In the genomic region with DNA sequence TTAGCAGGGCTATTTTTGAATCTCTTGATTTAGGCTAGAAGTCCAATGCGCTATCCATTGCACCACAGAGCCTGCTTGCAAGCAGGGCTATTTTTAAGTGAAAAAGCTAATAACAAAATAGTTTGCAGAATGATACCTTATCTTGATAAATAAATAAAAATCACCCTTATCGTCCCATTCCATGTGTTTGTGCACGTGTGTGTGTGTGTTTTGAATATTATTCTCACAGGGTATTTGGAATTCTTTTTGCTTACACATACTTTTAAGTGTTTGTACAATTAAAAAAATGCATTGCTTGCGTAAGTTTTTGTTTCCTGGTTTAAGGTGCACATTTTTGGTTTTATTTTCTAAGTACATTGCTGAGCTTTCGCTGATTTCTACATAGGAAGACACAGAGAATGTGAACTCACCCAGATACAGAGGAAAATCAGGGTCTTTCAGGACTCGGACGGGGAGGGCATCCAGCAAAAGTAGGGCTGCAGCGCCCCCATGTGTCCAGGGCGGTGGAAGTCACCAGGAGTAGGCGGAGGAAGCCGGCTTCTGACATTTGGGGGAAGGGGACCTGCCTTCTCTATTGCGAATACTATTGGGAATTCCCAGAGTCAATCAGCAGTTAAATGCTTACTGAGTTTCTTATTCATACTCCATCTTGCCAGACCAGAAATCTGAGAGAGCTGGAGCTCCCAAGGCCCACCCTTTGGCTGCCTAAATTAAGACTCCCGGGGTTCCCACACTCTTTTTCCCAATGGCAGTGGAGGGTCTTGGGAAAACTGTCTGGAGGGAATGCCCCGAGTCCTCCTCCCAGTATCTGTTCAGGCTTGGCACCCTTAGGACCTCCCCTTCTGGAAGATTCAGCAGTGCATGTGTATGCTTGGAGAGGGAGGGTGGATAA, we compare ENCODE assay signal across 8 cellular contexts. TPM values are rescaled to one million over a fixed set of nuclear protein-coding genes. Genes with fewer than 3 reads are reported as not detected.
A peak's percentile ranks its signal among the peaks of the same experiment; 100 is the strongest.
DNase-seq lines count a peak whose midpoint lies in the region; ATAC-seq, FAIRE-seq and TF ChIP-seq lines count a peak whose summit lies in the region.

No MANE protein-coding gene starts in this region.

- H3K9me3 Mint-ChIP-seq in activated CD8-positive, alpha-beta memory T cell treated with anti-CD3 and anti-CD28 coated beads, Interleukin-2, amount 10 ng/mL, durations not matched to agents 7 days and 5 days (ENCODE audit: low read depth), result no peaks in the 10 kb centered on the region

- no peak for TF ChIP-seq POLR2A in H1 (IDR thresholded peaks at IDR 0.05; ENCODE audit: control extremely low read depth in 1 of 2, low read depth in 2 of 2, low read length in 2 of 2)

- CTCF ChIA-PET in activated CD8-positive, alpha-beta memory T cell treated with anti-CD3 and anti-CD28 coated beads, Interleukin-2, amount 10 ng/mL, durations not matched to agents 7 days and 5 days (lab: Charles Lee), result interaction anchor here (0.7 to 11.0 kb wide), 26 partner anchors 12 to 879 kb away, joined by 3 to 73 read pairs (median 3); partner anchors contain the start of gene SLC1A2
- CTCF ChIA-PET in H1 (lab: Charles Lee; ENCODE audit: partially characterized antibody), result interaction anchor here (0.5 to 4.8 kb wide), 42 partner anchors 11 to 880 kb away, joined by 3 to 31 read pairs (median 4); partner anchors contain the start of gene SLC1A2

- no peak overlapping the region for H3K4ac ChIP-seq in H1 (replicated peaks; ENCODE audit: insufficient read length, low read depth, low read length)

- H2BK12ac ChIP-seq in H1 (ENCODE audit: low read depth, low read length), result no peak overlapping the region

- peak; percentile 99 to 100 for TF ChIP-seq RAD21 in H1 (IDR thresholded peaks at IDR 0.05 in 1 of 2, conservative IDR thresholded peaks at IDR 0.05 in 1 of 2; ENCODE audit: low read depth in 2 of 2, low read length in 2 of 2)

- no peak overlapping the region for H2BK20ac ChIP-seq in H1 (ENCODE audit: low read length)

- H3K56ac ChIP-seq in H1 (replicated peaks; ENCODE audit: insufficient read length, low read depth, low read length), result no peak overlapping the region

- H3K36me3 ChIP-seq in H1 (ENCODE audit: control insufficient read depth in 2 of 4, insufficient read depth in 4 of 4, low read length in 3 of 4), result no peaks in the 10 kb centered on the region

- peak; percentile 80 to 91 (median 91) for TF ChIP-seq CTCF in H1 (IDR thresholded peaks at IDR 0.05; ENCODE audit: control extremely low read depth in 1 of 3, insufficient read depth in 1 of 3, low read depth in 1 of 3, low read length in 3 of 3)

- 39% methylated on average over 14 of the region's 14 CpGs; no CpG with 5 or more reads in 1 of the 2 experiments for WGBS in H1 (ENCODE audit: extremely low coverage in 1 of 2, insufficient coverage in 1 of 2, insufficient read length in 1 of 2, insufficient replicate concordance in 2 of 2, low coverage in 1 of 2, low lambda C conversion rate in 2 of 2, missing lambda C conversion rate in 1 of 2), 2 experiments

- H2BK5ac ChIP-seq in H1 (ENCODE audit: low read depth, low read length), result no peak overlapping the region

- H4K8ac ChIP-seq in H1 (ENCODE audit: extremely low read depth, insufficient read depth, low read length), result no peak overlapping the region

- H4K20me1 ChIP-seq in H1 (replicated peaks in 1 of 2; ENCODE audit: control insufficient read depth in 1 of 2, insufficient read depth in 2 of 2, low read length in 2 of 2), result no peaks in the 10 kb centered on the region

- H3K9me3 ChIP-seq in H1 (ENCODE audit: insufficient read depth in 2 of 2, low read depth in 1 of 2, low read length in 1 of 2), result no peaks in the 10 kb centered on the region

- H3K23ac ChIP-seq in H1 (ENCODE audit: insufficient read length), result no peak overlapping the region

- no peak overlapping the region for H3K14ac ChIP-seq in H1 (ENCODE audit: insufficient read length)

- no peak overlapping the region for H4K91ac ChIP-seq in H1 (replicated peaks; ENCODE audit: insufficient read length, low read length)

- no peaks in the 10 kb centered on the region for H3K23me2 ChIP-seq in H1 (ENCODE audit: low read depth, low read length)

- FAIRE-seq in H1 (lab: Jason Lieb, UNC), result peak; percentile 66

- no peak overlapping the region for H3K18ac ChIP-seq in H1 (ENCODE audit: extremely low read depth, low read length)

- H3K27me3 Mint-ChIP-seq in activated CD8-positive, alpha-beta memory T cell treated with anti-CD3 and anti-CD28 coated beads, Interleukin-2, amount 10 ng/mL, durations not matched to agents 7 days and 5 days, result peaks cover 25% of the 10 kb centered on the region

- no peak for TF ChIP-seq EP300 in H1 (IDR thresholded peaks at IDR 0.05; ENCODE audit: borderline replicate concordance in 1 of 2, low read depth in 2 of 2, low read length in 2 of 2)

- H3K27ac Mint-ChIP-seq in activated CD8-positive, alpha-beta memory T cell treated with anti-CD3 and anti-CD28 coated beads, Interleukin-2, amount 10 ng/mL, durations not matched to agents 7 days and 5 days, result no peak overlapping the region

- no peak overlapping the region for H3K27ac ChIP-seq in H1 (ENCODE audit: low read depth, low read length)

- H3K36me3 Mint-ChIP-seq in activated CD8-positive, alpha-beta memory T cell treated with anti-CD3 and anti-CD28 coated beads, Interleukin-2, amount 10 ng/mL, durations not matched to agents 7 days and 5 days, result no peaks in the 10 kb centered on the region

- H3K79me2 ChIP-seq in H1 (ENCODE audit: control insufficient read depth in 1 of 2, insufficient read depth in 2 of 2, low read length in 2 of 2), result no peaks in the 10 kb centered on the region

- H3K4me3 Mint-ChIP-seq in activated CD8-positive, alpha-beta memory T cell treated with anti-CD3 and anti-CD28 coated beads, Interleukin-2, amount 10 ng/mL, durations not matched to agents 7 days and 5 days, result no peak overlapping the region

- peak overlapping the region in 1 of 2 experiments; percentile 40; a peak in 1 of 4 replicates for H3K4me2 ChIP-seq in H1 (ENCODE audit: insufficient read depth in 1 of 2, low read depth in 2 of 2, low read length in 2 of 2)

- no peak overlapping the region for H3K9ac ChIP-seq in H1 (replicated peaks in 1 of 4; ENCODE audit: extremely low read depth in 1 of 4, low read depth in 3 of 4, low read length in 3 of 4)

- no peak overlapping the region for H2BK120ac ChIP-seq in H1 (replicated peaks; ENCODE audit: low read depth, low read length)

- H4K5ac ChIP-seq in H1 (ENCODE audit: insufficient read length, low read depth, low read length), result no peak overlapping the region

- H3K79me1 ChIP-seq in H1 (ENCODE audit: low read depth, low read length), result no peaks in the 10 kb centered on the region

- H2AFZ ChIP-seq in H1 (ENCODE audit: low read length), result peak overlapping the region; percentile 80

- H2BK15ac ChIP-seq in H1 (ENCODE audit: low read length), result no peak overlapping the region

- ATAC-seq in HG03432 (IDR thresholded peaks at IDR 0.05; ENCODE audit: unreplicated experiment), result peak; percentile 64
- ATAC-seq in activated CD8-positive, alpha-beta memory T cell treated with anti-CD3 and anti-CD28 coated beads, Interleukin-2, amount 10 ng/mL, durations not matched to agents 7 days and 5 days, result peak; percentile 62

- H2AK5ac ChIP-seq in H1 (ENCODE audit: low read depth, low read length), result no peak overlapping the region

- peaks cover 20% of the 10 kb centered on the region for H3K4me1 Mint-ChIP-seq in activated CD8-positive, alpha-beta memory T cell treated with anti-CD3 and anti-CD28 coated beads, Interleukin-2, amount 10 ng/mL, durations not matched to agents 7 days and 5 days

- no peaks in the 10 kb centered on the region; a peak in 2 of 7 replicates for H3K27me3 ChIP-seq in H1 (replicated peaks in 1 of 4; ENCODE audit: control insufficient read depth in 3 of 4, extremely low read depth in 1 of 4, insufficient read depth in 3 of 4, low read length in 3 of 4)

- POLR2A ChIA-PET in H1 (lab: Charles Lee; ENCODE audit: partially characterized antibody), result interaction anchor here (0.9 kb wide), 1 partner anchor 807 kb away, joined by 3 read pairs; no protein-coding TSS in a partner anchor

- peak; percentile 47 for DNase-seq in NCI-H1436 (lab: John Stamatoyannopoulos, UW)
- no peak for DNase-seq in NCI-H1436 treated with DMSO at 0.1 percent for 48 hours (lab: John Stamatoyannopoulos, UW)
- peak; percentile 21 for DNase-seq in NCI-H82 treated with DMSO at 0.1 percent for 48 hours (lab: John Stamatoyannopoulos, UW; ENCODE audit: unreplicated experiment)
- DNase-seq in activated CD8-positive, alpha-beta memory T cell treated with anti-CD3 and anti-CD28 coated beads, Interleukin-2, amount 10 ng/mL, durations not matched to agents 7 days and 5 days, result peak; percentile 79
- peak; percentile 66 to 98 for DNase-seq in H1 (ENCODE audit: low read depth in 1 of 2, low spot score in 2 of 2)
- peak; percentile 92 for DNase-seq in mesenteric fat pad (ENCODE audit: low spot score)
- DNase-seq in stimulated activated CD8-positive, alpha-beta memory T cell treated with anti-CD3 and anti-CD28 coated beads, Interleukin-15, amount 100 ng/mL, for 24 hours (ENCODE audit: low read depth), result peak; percentile 70

- no peaks in the 10 kb centered on the region for H3K4me1 ChIP-seq in H1 (replicated peaks in 1 of 4; ENCODE audit: control insufficient read depth in 3 of 4, insufficient read depth in 4 of 4, low read length in 3 of 4)

- H3K4me3 ChIP-seq in H1 (ENCODE audit: extremely low read depth in 1 of 4, insufficient read depth in 2 of 4, low read depth in 3 of 4, low read length in 4 of 4), result no peak overlapping the region

RNA-seq across cellular contexts. Expression of gene SLC1A2, which starts 27.2 kb away (rescaled TPM):
- total RNA-seq in activated CD8-positive, alpha-beta memory T cell treated with anti-CD3 and anti-CD28 coated beads, Interleukin-2, amount 10 ng/mL, durations not matched to agents 7 days and 5 days, result not detected
- 1.2 and 1.4 TPM in 2 replicates for total RNA-seq in H1 (2021; fragmentation: NEBNext Ultra II Directional; extraction: Animal tissue kit (Norgen Biotek cat#: 25700))
- 0.28 and 0.57 TPM in 2 replicates for polyA plus RNA-seq in H1 (2011; rRNA removed)
- 0.57 TPM for polyA plus RNA-seq in H1 (2011; cell fraction: cytosol; rRNA removed)
- 0.88 TPM for polyA plus RNA-seq in H1 (2011; cell fraction: nucleus; rRNA removed)
- polyA plus RNA-seq in H1 (2012, experiment 1 of 2), result 0.84 to 1.3 TPM (median 1.1 TPM) in 4 replicates
- 0.16 TPM for polyA plus RNA-seq in H1 (2012, experiment 2 of 2)
- 0.47 TPM for polyA plus RNA-seq in H1 (2013, experiment 1 of 2)
- 0.31 TPM for polyA plus RNA-seq in H1 (2013, experiment 2 of 2)
- polyA minus RNA-seq in H1 (2011; rRNA and poly(A)+ RNA removed), result 8.1 and 14.3 TPM in 2 replicates
- 1.1 TPM for polyA minus RNA-seq in H1 (2011; cell fraction: cytosol; rRNA and poly(A)+ RNA removed)
- polyA minus RNA-seq in H1 (2011; cell fraction: nucleus; rRNA and poly(A)+ RNA removed), result 4.4 TPM
- total RNA-seq in mesenteric fat pad, result 1.3 TPM
